In the genomic region with DNA sequence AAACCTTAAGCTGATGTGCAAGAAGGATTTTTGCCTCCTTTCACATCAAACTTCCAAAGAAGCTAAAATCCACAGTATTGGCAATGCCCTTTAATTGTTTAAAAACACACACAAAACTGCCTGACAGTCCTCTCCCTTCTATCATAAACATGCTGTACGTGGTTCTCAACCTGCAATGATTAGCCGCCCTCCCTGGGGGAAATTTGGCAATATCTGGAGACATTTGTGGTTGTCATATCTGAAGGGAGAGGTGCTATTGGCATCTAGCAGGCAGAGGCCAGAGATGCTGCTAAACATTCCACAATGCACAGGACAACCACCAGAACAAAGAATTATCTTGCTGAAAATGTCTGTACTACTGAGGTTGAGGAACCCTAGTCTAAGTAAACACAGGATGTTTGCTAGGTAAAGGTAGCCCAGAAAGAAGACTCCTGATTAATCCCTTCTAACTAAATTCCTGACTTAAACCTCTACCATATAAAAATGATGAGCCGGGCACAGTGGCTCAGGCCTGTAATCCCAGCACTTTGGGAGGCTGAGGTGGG, we compare ENCODE assay signal across 1 cellular context.
TF ChIP-seq lines count a peak whose summit lies in the region.

No MANE protein-coding gene starts in this region.

TF ChIP-seq in K562, 482 proteins besides CTCF, POLR2A, EP300 and RAD21:
- TF ChIP-seq DMBX1 (CRISPR knock-in tag; IDR thresholded peaks at IDR 0.05; ENCODE audit: borderline replicate concordance): no peak
- no peak for TF ChIP-seq ZNF586 (CRISPR knock-in tag; conservative IDR thresholded peaks at IDR 0.05)
- no peak for TF ChIP-seq MCM7 (IDR thresholded peaks at IDR 0.05)
- no peak for TF ChIP-seq YBX1 (IDR thresholded peaks at IDR 0.05)
- TF ChIP-seq FOXK1 (CRISPR knock-in tag; IDR thresholded peaks at IDR 0.05; ENCODE audit: borderline replicate concordance): no peak
- TF ChIP-seq NR2C1 (IDR thresholded peaks at IDR 0.05): no peak
- no peak for TF ChIP-seq NR2C1 (tag; IDR thresholded peaks at IDR 0.05)
- TF ChIP-seq, protein P1, sequence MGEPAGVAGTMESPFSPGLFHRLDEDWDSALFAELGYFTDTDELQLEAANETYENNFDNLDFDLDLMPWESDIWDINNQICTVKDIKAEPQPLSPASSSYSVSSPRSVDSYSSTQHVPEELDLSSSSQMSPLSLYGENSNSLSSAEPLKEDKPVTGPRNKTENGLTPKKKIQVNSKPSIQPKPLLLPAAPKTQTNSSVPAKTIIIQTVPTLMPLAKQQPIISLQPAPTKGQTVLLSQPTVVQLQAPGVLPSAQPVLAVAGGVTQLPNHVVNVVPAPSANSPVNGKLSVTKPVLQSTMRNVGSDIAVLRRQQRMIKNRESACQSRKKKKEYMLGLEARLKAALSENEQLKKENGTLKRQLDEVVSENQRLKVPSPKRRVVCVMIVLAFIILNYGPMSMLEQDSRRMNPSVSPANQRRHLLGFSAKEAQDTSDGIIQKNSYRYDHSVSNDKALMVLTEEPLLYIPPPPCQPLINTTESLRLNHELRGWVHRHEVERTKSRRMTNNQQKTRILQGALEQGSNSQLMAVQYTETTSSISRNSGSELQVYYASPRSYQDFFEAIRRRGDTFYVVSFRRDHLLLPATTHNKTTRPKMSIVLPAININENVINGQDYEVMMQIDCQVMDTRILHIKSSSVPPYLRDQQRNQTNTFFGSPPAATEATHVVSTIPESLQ (CRISPR knock-in tag; IDR thresholded peaks at IDR 0.05): no peak
- no peak for TF ChIP-seq FUS (optimal IDR thresholded peaks at IDR 0.05; ENCODE audit: low read depth, low read length)
- TF ChIP-seq CBX1 (IDR thresholded peaks at IDR 0.05; ENCODE audit: low read depth): no peak
- TF ChIP-seq, protein P2, sequence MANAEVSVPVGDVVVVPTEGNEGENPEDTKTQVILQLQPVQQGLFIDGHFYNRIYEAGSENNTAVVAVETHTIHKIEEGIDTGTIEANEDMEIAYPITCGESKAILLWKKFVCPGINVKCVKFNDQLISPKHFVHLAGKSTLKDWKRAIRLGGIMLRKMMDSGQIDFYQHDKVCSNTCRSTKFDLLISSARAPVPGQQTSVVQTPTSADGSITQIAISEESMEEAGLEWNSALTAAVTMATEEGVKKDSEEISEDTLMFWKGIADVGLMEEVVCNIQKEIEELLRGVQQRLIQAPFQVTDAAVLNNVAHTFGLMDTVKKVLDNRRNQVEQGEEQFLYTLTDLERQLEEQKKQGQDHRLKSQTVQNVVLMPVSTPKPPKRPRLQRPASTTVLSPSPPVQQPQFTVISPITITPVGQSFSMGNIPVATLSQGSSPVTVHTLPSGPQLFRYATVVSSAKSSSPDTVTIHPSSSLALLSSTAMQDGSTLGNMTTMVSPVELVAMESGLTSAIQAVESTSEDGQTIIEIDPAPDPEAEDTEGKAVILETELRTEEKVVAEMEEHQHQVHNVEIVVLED (CRISPR knock-in tag; IDR thresholded peaks at IDR 0.05): no peak
- TF ChIP-seq ZNF23 (CRISPR knock-in tag; IDR thresholded peaks at IDR 0.05): no peak
